15 cellular contexts compared by ENCODE assay signal in genomic region chr1:206952182-206952581, GRCh38. TPM values are rescaled to one million over a fixed set of nuclear protein-coding genes. Genes with fewer than 3 reads are reported as not detected.
DNase-seq lines count a peak whose midpoint lies in the region; ATAC-seq, FAIRE-seq and TF ChIP-seq lines count a peak whose summit lies in the region.
"Had no signal": no experiment of that assay in that cellular context is flagged by ENCODE, and none has a peak within 500 bp of the region (broad histone marks: within the 10 kb centered on the region; RNA-seq: fewer than 3 reads in every experiment).

No MANE protein-coding gene starts in this region.

- H3K4me1 ChIP-seq in esophagus squamous epithelium (peaks cover 30 to 52% (median 39%) of the 10 kb centered on the region in 3 donors), sigmoid colon (peaks cover 0 to 26% (median 5%) of the 10 kb centered on the region in 4 donors)

- FAIRE-seq in RCC 7860 (lab: Jason Lieb, UNC) (peak; percentile 86), GM12891 (lab: Jason Lieb, UNC) (no peak)

- H3K27me3 ChIP-seq in esophagus squamous epithelium: no peaks in the 10 kb centered on the region
- H3K27me3 ChIP-seq in sigmoid colon: no peaks in the 10 kb centered on the region

- H3K27ac ChIP-seq in esophagus squamous epithelium: peak overlapping the region; percentile 84 to 88 (median 84)
- H3K27ac ChIP-seq in sigmoid colon: peak overlapping the region in 1 of 4 donors; percentile 7

- H3K9me3 ChIP-seq in esophagus squamous epithelium: no peaks in the 10 kb centered on the region
- H3K9me3 ChIP-seq in sigmoid colon: no peaks in the 10 kb centered on the region

- no peak for TF ChIP-seq EP300 in sigmoid colon (IDR thresholded peaks at IDR 0.05)

- intact Hi-C loops in esophagus squamous epithelium (cut with DNase I) (no loop called here), sigmoid colon (cut with DNase I) (no loop called here)

- TF ChIP-seq POLR2A in esophagus squamous epithelium (IDR thresholded peaks at IDR 0.05) (no peak), GM12891 (IDR thresholded peaks at IDR 0.05; ENCODE audit: low read depth, low read length) (no peak), sigmoid colon (IDR thresholded peaks at IDR 0.05) (no peak)

- no peak overlapping the region for H3K4me3 ChIP-seq in esophagus squamous epithelium
- no peak overlapping the region for H3K4me3 ChIP-seq in retinal pigment epithelial cell (ENCODE audit: low read length)
- H3K4me3 ChIP-seq in sigmoid colon: no peak overlapping the region

- 48% methylated on average over 4 of the region's 4 CpGs for WGBS in esophagus squamous epithelium, 2 donors
- 7 to 52% methylated on average over 4 of the region's 4 CpGs for WGBS in sigmoid colon, 2 donors

- DNase-seq in RCC 7860 (ENCODE audit: low spot score) (peak; percentile 93), esophagus squamous epithelium (lab: John Stamatoyannopoulos, UW) (no peak), retinal pigment epithelial cell (ENCODE audit: low read depth) (peak; percentile 28), GM12891 (ENCODE audit: insufficient read length, low spot score) (no peak), NK-92 (lab: John Stamatoyannopoulos, UW; ENCODE audit: unreplicated experiment) (no peak), NCI-H748 treated with DMSO at 0.1 percent for 48 hours (lab: John Stamatoyannopoulos, UW) (no peak), sigmoid colon (no peak)
- DNase-seq: activated CD4-positive, alpha-beta memory T cell treated with anti-CD3 and anti-CD28 coated beads, Interleukin-2, amount 10 ng/mL, durations not matched to agents 7 days and 5 days; activated naive CD8-positive, alpha-beta T cell treated with anti-CD3 and anti-CD28 coated beads for 36 hours; DMS79; endodermal cell; stimulated activated CD4-positive, alpha-beta T cell treated with anti-CD3 and anti-CD28 coated beads, Interleukin-4, amount 100 ng/mL, for 4 hours had no signal

- TF ChIP-seq CTCF in esophagus squamous epithelium (IDR thresholded peaks at IDR 0.05): no peak
- TF ChIP-seq CTCF in retinal pigment epithelial cell (conservative IDR thresholded peaks at IDR 0.05; ENCODE audit: low read depth, low read length): no peak
- TF ChIP-seq CTCF in sigmoid colon (IDR thresholded peaks at IDR 0.05): no peak

- peak; percentile 42 for ATAC-seq in GM18907 (IDR thresholded peaks at IDR 0.05; ENCODE audit: unreplicated experiment)

- H3K36me3 ChIP-seq in esophagus squamous epithelium (no peaks in the 10 kb centered on the region), sigmoid colon (no peaks in the 10 kb centered on the region)

TF ChIP-seq in GM12891, 5 proteins besides CTCF, POLR2A, EP300 and RAD21:
- TF ChIP-seq SPI1 (IDR thresholded peaks at IDR 0.05; ENCODE audit: low read depth, low read length) (no peak), POLR2AphosphoS5 (IDR thresholded peaks at IDR 0.05; ENCODE audit: low read depth, low read length) (no peak), PAX5 (IDR thresholded peaks at IDR 0.05; ENCODE audit: insufficient read depth, low read length, severe bottlenecking) (no peak), POU2F2 (IDR thresholded peaks at IDR 0.05; ENCODE audit: low read depth, low read length) (no peak), TAF1 (IDR thresholded peaks at IDR 0.05; ENCODE audit: low read depth, low read length) (no peak)

RNA-seq across cellular contexts. Expression of gene PIGR, which starts 5.9 kb away (rescaled TPM):
- 100 to 1,000 TPM in 1 of 4 donors, 1 to 10 TPM in 1, under 1 TPM in 1, not detected in 1; 0.99 to 144 (median 1.1) TPM for total RNA-seq in esophagus squamous epithelium
- polyA plus RNA-seq in GM12891 (2012; ENCODE audit: low read depth, missing spikeins): 10.4 TPM
- total RNA-seq in sigmoid colon: 1 to 10 TPM in 2 of 4 donors, under 1 TPM in 1, not detected in 1; 0.16 to 9.3 (median 8.6) TPM
- polyA plus RNA-seq in sigmoid colon: 1,000 to 10,000 TPM in 1 of 3 donors, 100 to 1,000 TPM in 2; 163 to 3,648 (median 569) TPM
- total RNA-seq: activated CD4-positive, alpha-beta memory T cell treated with anti-CD3 and anti-CD28 coated beads, Interleukin-2, amount 10 ng/mL, durations not matched to agents 7 days and 5 days; endodermal cell; osteocyte had no signal

RNA-seq across cellular contexts. Expression of gene FCAMR, which starts 18.1 kb away (rescaled TPM):
- total RNA-seq in esophagus squamous epithelium (not detected), sigmoid colon (not detected)
- 0.08 TPM for polyA plus RNA-seq in GM12891 (2012; ENCODE audit: low read depth, missing spikeins)
- polyA plus RNA-seq in sigmoid colon: 1 to 10 TPM in 1 of 3 donors, not detected in 2; 1.5 TPM
- total RNA-seq: activated CD4-positive, alpha-beta memory T cell treated with anti-CD3 and anti-CD28 coated beads, Interleukin-2, amount 10 ng/mL, durations not matched to agents 7 days and 5 days; activated naive CD8-positive, alpha-beta T cell treated with anti-CD3 and anti-CD28 coated beads for 36 hours; endodermal cell; osteocyte; subcutaneous adipose tissue had no signal

RNA-seq across cellular contexts. Expression of gene FCMR, which starts 30.4 kb away (rescaled TPM):
- total RNA-seq in esophagus squamous epithelium (1 to 10 TPM in 1 of 4 donors, under 1 TPM in 2, not detected in 1; 0.88 to 4.2 (median 1.00) TPM), sigmoid colon (1 to 10 TPM in 2 of 4 donors, under 1 TPM in 1, not detected in 1; 0.49 to 1.5 (median 1.1) TPM)
- 233 TPM for polyA plus RNA-seq in GM12891 (2012; ENCODE audit: low read depth, missing spikeins)
- polyA plus RNA-seq in sigmoid colon: 100 to 1,000 TPM in 1 of 3 donors, 1 to 10 TPM in 2; 1.8 to 111 (median 3.5) TPM
- total RNA-seq: endodermal cell, osteocyte had no signal

RNA-seq across cellular contexts. Expression of gene IL24, which starts 54.9 kb away (rescaled TPM):
- total RNA-seq in esophagus squamous epithelium: not detected
- polyA plus RNA-seq in GM12891 (2012; ENCODE audit: low read depth, missing spikeins): 30.3 TPM
- not detected for total RNA-seq in sigmoid colon
- under 1 TPM in 2 of 3 donors, not detected in 1; 0.36 to 0.46 TPM for polyA plus RNA-seq in sigmoid colon
- total RNA-seq: activated CD4-positive, alpha-beta memory T cell treated with anti-CD3 and anti-CD28 coated beads, Interleukin-2, amount 10 ng/mL, durations not matched to agents 7 days and 5 days; endodermal cell; osteocyte; subcutaneous adipose tissue had no signal

Comparison
In these comparisons a context has a peak if more than half of its experiments do, and no peak if none do; other contexts are left out.
1. DNase-seq: peak in RCC 7860 (single experiment) and retinal pigment epithelial cell (single experiment); none in esophagus squamous epithelium (single experiment), GM12891 (single experiment), NK-92 (single experiment), NCI-H748 treated with DMSO at 0.1 percent for 48 hours (single experiment) and sigmoid colon (single experiment).